ENCODE assay signal across 1 cellular context in the genomic region with DNA sequence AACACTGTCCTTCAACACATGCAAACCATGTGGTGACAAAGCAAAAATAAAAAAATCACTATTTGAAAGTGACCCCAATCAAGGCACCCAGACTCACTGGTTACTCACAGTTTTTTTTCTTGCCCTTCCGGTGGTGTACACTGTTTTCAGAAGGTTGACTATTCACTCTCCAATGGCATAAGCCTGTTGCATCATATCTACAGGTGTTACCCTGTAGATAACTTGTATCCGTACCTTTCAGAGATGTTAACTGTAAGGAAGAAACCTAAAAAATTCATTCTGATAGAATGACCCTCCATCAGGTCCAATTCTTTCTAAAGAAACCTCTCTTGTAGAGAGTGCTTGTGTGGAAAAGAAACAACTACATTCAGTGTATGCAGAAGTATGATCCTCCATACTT.
A peak's percentile ranks its signal among the peaks of the same experiment; 100 is the strongest.
TF ChIP-seq lines count a peak whose summit lies in the region.

No MANE protein-coding gene starts in this region.

TF ChIP-seq in K562, 482 proteins besides CTCF, POLR2A, EP300 and RAD21 (continued from another document):
- TF ChIP-seq, protein P1, sequence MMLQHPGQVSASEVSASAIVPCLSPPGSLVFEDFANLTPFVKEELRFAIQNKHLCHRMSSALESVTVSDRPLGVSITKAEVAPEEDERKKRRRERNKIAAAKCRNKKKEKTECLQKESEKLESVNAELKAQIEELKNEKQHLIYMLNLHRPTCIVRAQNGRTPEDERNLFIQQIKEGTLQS (IDR thresholded peaks at IDR 0.05), result peak; percentile 50; the same call in 1 of the 2 replicates
- TF ChIP-seq, protein P1 (CRISPR knock-in tag; conservative IDR thresholded peaks at IDR 0.05), result no peak
- no peak for TF ChIP-seq NR0B1 (IDR thresholded peaks at IDR 0.05; ENCODE audit: partially characterized antibody)
- no peak for TF ChIP-seq SP2 (IDR thresholded peaks at IDR 0.05; ENCODE audit: extremely low read depth, low read depth, low read length, poor library complexity, severe bottlenecking)
- no peak for TF ChIP-seq CREBBP (IDR thresholded peaks at IDR 0.05; ENCODE audit: low read depth, low read length)
- TF ChIP-seq ZEB2 (IDR thresholded peaks at IDR 0.05), result 0 out of 2 replicates have a peak, but pooled peaks have one; percentile 27
- 0 out of 2 replicates have a peak, but pooled peaks have one; percentile 14 for TF ChIP-seq TAL1 (IDR thresholded peaks at IDR 0.05)
- TF ChIP-seq MYNN (IDR thresholded peaks at IDR 0.05), result no peak
- TF ChIP-seq MYNN (CRISPR knock-in tag; IDR thresholded peaks at IDR 0.05), result no peak
- no peak for TF ChIP-seq FOXP1 (CRISPR knock-in tag; IDR thresholded peaks at IDR 0.05)
